ENCODE assay signal across 19 cellular contexts in genomic region chr11:115925568-115925904, GRCh38.
A peak's percentile ranks its signal among the peaks of the same experiment; 100 is the strongest.
DNase-seq lines count a peak whose midpoint lies in the region; ATAC-seq, FAIRE-seq and TF ChIP-seq lines count a peak whose summit lies in the region.
"Had no signal": no experiment of that assay in that cellular context is flagged by ENCODE, and none has a peak within 500 bp of the region (broad histone marks: within the 10 kb centered on the region; RNA-seq: fewer than 3 reads in every experiment).

No MANE protein-coding gene starts in this region.

- H3K4me3 ChIP-seq in MM.1S (ENCODE audit: low read length) (no peak overlapping the region), astrocyte (ENCODE audit: insufficient read depth, low read depth, low read length) (no peak overlapping the region), dorsolateral prefrontal cortex (no peak overlapping the region), OCI-LY7 (ENCODE audit: low read depth, low read length, poor library complexity, severe bottlenecking) (no peak overlapping the region)
- H3K4me3 ChIP-seq: BLaER1 treated with 17β-estradiol and CSF1 and Interleukin-3, amounts not matched to agents 10 nM and 100 nM; GM23338 had no signal

- TF ChIP-seq CTCF in natural killer cell (IDR thresholded peaks at IDR 0.05) (no peak), MM.1S (IDR thresholded peaks at IDR 0.05; ENCODE audit: low read length) (no peak), astrocyte (IDR thresholded peaks at IDR 0.05; ENCODE audit: insufficient read depth, low read depth, low read length) (no peak), dorsolateral prefrontal cortex (IDR thresholded peaks at IDR 0.05 in 54 of 56, conservative IDR thresholded peaks at IDR 0.05 in 2 of 56; ENCODE audit: low read depth in 1 of 56, partially characterized antibody in 56 of 56) (no peak), OCI-LY7 (conservative IDR thresholded peaks at IDR 0.05; ENCODE audit: low read length) (no peak)

- H3K9ac ChIP-seq in MM.1S (ENCODE audit: low read length): no peak overlapping the region
- peak overlapping the region; percentile 7 for H3K9ac ChIP-seq in astrocyte (ENCODE audit: low read length)
- H3K9ac ChIP-seq: BLaER1 treated with 17β-estradiol and CSF1 and Interleukin-3, amounts not matched to agents 10 nM and 100 nM; SK-N-SH had no signal

- H3K27ac Mint-ChIP-seq in natural killer cell treated with Interleukin-12 subunit alpha and Interleukin-12 subunit beta and Interleukin-15 and Interleukin-18, amount 100 ng/mL, for 72 hours: no peak overlapping the region
- H3K27ac Mint-ChIP-seq in natural killer cell (no peak overlapping the region), astrocyte (ENCODE audit: unreplicated experiment) (no peak overlapping the region)
- H3K27ac Mint-ChIP-seq: GM23338 had no signal

- no TSS peak for BruUV-seq in OCI-LY7 (replicated peaks; lab: Mats Ljungman, UMichigan)

- FAIRE-seq in astrocyte (lab: Jason Lieb, UNC): no peak
- FAIRE-seq: A204.1 had no signal

- peaks cover 10 to 22% of the 10 kb centered on the region in 2 donors for H3K27me3 Mint-ChIP-seq in natural killer cell treated with Interleukin-12 subunit alpha and Interleukin-12 subunit beta and Interleukin-15 and Interleukin-18, amount 100 ng/mL, for 72 hours
- H3K27me3 Mint-ChIP-seq in natural killer cell (ENCODE audit: low read depth in 2 of 2): peaks cover 0 to 4% of the 10 kb centered on the region in 2 donors
- H3K27me3 Mint-ChIP-seq in astrocyte (ENCODE audit: low read depth, unreplicated experiment): peaks cover 15% of the 10 kb centered on the region

- no peaks in the 10 kb centered on the region for H3K9me3 Mint-ChIP-seq in natural killer cell treated with Interleukin-12 subunit alpha and Interleukin-12 subunit beta and Interleukin-15 and Interleukin-18, amount 100 ng/mL, for 72 hours
- H3K9me3 Mint-ChIP-seq in natural killer cell (peaks cover 0 to 6% of the 10 kb centered on the region in 2 donors), astrocyte (ENCODE audit: unreplicated experiment) (peaks cover 6% of the 10 kb centered on the region)
- H3K9me3 Mint-ChIP-seq: GM23338 had no signal

- H3K27me3 ChIP-seq in MM.1S (replicated peaks; ENCODE audit: insufficient read depth, low read length) (no peaks in the 10 kb centered on the region), astrocyte (ENCODE audit: insufficient read depth, low read length) (no peaks in the 10 kb centered on the region), dorsolateral prefrontal cortex (peaks cover 0 to 12% (median 0%) of the 10 kb centered on the region in 45 donors)

- CTCF ChIA-PET in OCI-LY7 (lab: Charles Lee; ENCODE audit: unreplicated experiment): interaction anchor here (1.7 kb wide), 1 partner anchor 20 kb away, joined by 4 read pairs; no protein-coding TSS in a partner anchor

- intact Hi-C loops in natural killer cell (cut with micrococcal nuclease) (no loop called here), dorsolateral prefrontal cortex (cut with DNase I) (no loop called here), OCI-LY7 (cut with micrococcal nuclease; ENCODE audit: unreplicated experiment) (no loop called here)

- H3K9me3 ChIP-seq in MM.1S (replicated peaks; ENCODE audit: insufficient read depth, low read length) (no peaks in the 10 kb centered on the region), astrocyte (ENCODE audit: insufficient read depth, low read depth, low read length) (no peaks in the 10 kb centered on the region), OCI-LY7 (ENCODE audit: low read length) (no peaks in the 10 kb centered on the region)
- H3K9me3 ChIP-seq: BLaER1 treated with 17β-estradiol and CSF1 and Interleukin-3, amounts not matched to agents 10 nM and 100 nM; SK-N-SH had no signal

- peaks cover 2 to 13% of the 10 kb centered on the region in 2 donors for H3K4me1 Mint-ChIP-seq in natural killer cell treated with Interleukin-12 subunit alpha and Interleukin-12 subunit beta and Interleukin-15 and Interleukin-18, amount 100 ng/mL, for 72 hours (ENCODE audit: low read depth in 2 of 2)
- H3K4me1 Mint-ChIP-seq in natural killer cell (peaks cover 0 to 6% of the 10 kb centered on the region in 2 donors), astrocyte (ENCODE audit: low read depth, unreplicated experiment) (peaks cover 16% of the 10 kb centered on the region)

- H2AFZ ChIP-seq in MM.1S (ENCODE audit: low read length) (no peak overlapping the region), astrocyte (ENCODE audit: low read depth, low read length) (no peak overlapping the region), OCI-LY7 (ENCODE audit: low read length) (no peak overlapping the region)
- H2AFZ ChIP-seq: GM23338 had no signal

- H3K4me2 ChIP-seq in MM.1S (ENCODE audit: low read depth, low read length) (peak overlapping the region; percentile 19; the same call in 1 of the 2 replicates), astrocyte (ENCODE audit: low read length) (no peak overlapping the region), OCI-LY7 (ENCODE audit: low read length) (no peak overlapping the region)
- H3K4me2 ChIP-seq: GM23338, SK-N-SH had no signal

- ATAC-seq in natural killer cell treated with Interleukin-12 subunit alpha and Interleukin-12 subunit beta and Interleukin-15 and Interleukin-18, amount 100 ng/mL, for 72 hours: no peak
- ATAC-seq in natural killer cell (no peak), GM19324 (IDR thresholded peaks at IDR 0.05; ENCODE audit: low FRiP score, unreplicated experiment) (no peak)
- ATAC-seq: GM23338, HCT116 had no signal

- H3K4me1 ChIP-seq in MM.1S (ENCODE audit: low read length) (peaks cover 53% of the 10 kb centered on the region), astrocyte (ENCODE audit: insufficient read depth, low read length) (peaks cover 24% of the 10 kb centered on the region), OCI-LY7 (ENCODE audit: insufficient read depth, low read length, poor library complexity, severe bottlenecking) (peaks cover 57% of the 10 kb centered on the region)

- H3K36me3 Mint-ChIP-seq in natural killer cell treated with Interleukin-12 subunit alpha and Interleukin-12 subunit beta and Interleukin-15 and Interleukin-18, amount 100 ng/mL, for 72 hours: no peaks in the 10 kb centered on the region
- H3K36me3 Mint-ChIP-seq in natural killer cell (no peaks in the 10 kb centered on the region), astrocyte (ENCODE audit: low read depth, unreplicated experiment) (peaks cover 10% of the 10 kb centered on the region)

- no peaks in the 10 kb centered on the region for H4K20me1 ChIP-seq in MM.1S (ENCODE audit: insufficient read depth, low read length)
- H4K20me1 ChIP-seq in astrocyte (ENCODE audit: insufficient read depth, low read length): no peaks in the 10 kb centered on the region
- no peaks in the 10 kb centered on the region for H4K20me1 ChIP-seq in OCI-LY7 (ENCODE audit: insufficient read depth, low read length)
- H4K20me1 ChIP-seq: BLaER1 treated with 17β-estradiol and CSF1 and Interleukin-3, amounts not matched to agents 10 nM and 100 nM had no signal

- POLR2A ChIA-PET in OCI-LY7 (lab: Charles Lee): interaction anchor here (1.0 to 8.6 kb wide), 4 partner anchors 11 to 406 kb away, joined by 4 to 94 read pairs (median 4); no protein-coding TSS in a partner anchor

- no peak for DNase-seq in natural killer cell treated with Interleukin-12 subunit alpha and Interleukin-12 subunit beta and Interleukin-15 and Interleukin-18, amount 100 ng/mL, for 72 hours (ENCODE audit: low spot score)
- DNase-seq in natural killer cell (no peak), MM.1S (no peak), astrocyte (ENCODE audit: low read depth) (no peak), NCI-H2196 treated with DMSO at 0.1 percent for 48 hours (lab: John Stamatoyannopoulos, UW; ENCODE audit: unreplicated experiment) (no peak), dorsolateral prefrontal cortex (no peak), OCI-LY7 (ENCODE audit: low spot score) (no peak)
- DNase-seq: GF-D8, KBM-7, NCI-H1092 treated with DMSO at 0.1 percent for 48 hours, NCI-H1694, NCI-H2227 treated with DMSO at 0.1 percent for 48 hours, SHP77, SK-N-SH had no signal

- H3K4me3 Mint-ChIP-seq in natural killer cell treated with Interleukin-12 subunit alpha and Interleukin-12 subunit beta and Interleukin-15 and Interleukin-18, amount 100 ng/mL, for 72 hours: peak overlapping the region; percentile 3
- H3K4me3 Mint-ChIP-seq in natural killer cell (no peak overlapping the region), astrocyte (ENCODE audit: unreplicated experiment) (no peak overlapping the region)
- H3K4me3 Mint-ChIP-seq: GM23338 had no signal

- H3K27ac ChIP-seq in MM.1S (ENCODE audit: low read length) (peak overlapping the region; percentile 58; the same call in 1 of the 2 replicates), astrocyte (ENCODE audit: low read depth, low read length) (no peak overlapping the region), dorsolateral prefrontal cortex (no peak overlapping the region), OCI-LY7 (ENCODE audit: low read depth, low read length, poor library complexity, severe bottlenecking) (no peak overlapping the region)
- H3K27ac ChIP-seq: BLaER1 treated with 17β-estradiol and CSF1 and Interleukin-3, amounts not matched to agents 10 nM and 100 nM had no signal

- no peaks in the 10 kb centered on the region for H3K79me2 ChIP-seq in MM.1S (ENCODE audit: low read length)
- H3K79me2 ChIP-seq in astrocyte (ENCODE audit: insufficient read depth, low read length): no peaks in the 10 kb centered on the region
- no peaks in the 10 kb centered on the region for H3K79me2 ChIP-seq in OCI-LY7 (ENCODE audit: insufficient read depth, low read depth, low read length)

- H3K36me3 ChIP-seq in MM.1S (replicated peaks; ENCODE audit: insufficient read depth, low read length) (no peaks in the 10 kb centered on the region), astrocyte (ENCODE audit: insufficient read depth, low read length) (no peaks in the 10 kb centered on the region), OCI-LY7 (ENCODE audit: insufficient read depth, low read length) (no peaks in the 10 kb centered on the region)
- H3K36me3 ChIP-seq: BLaER1 treated with 17β-estradiol and CSF1 and Interleukin-3, amounts not matched to agents 10 nM and 100 nM had no signal

- no peaks in the 10 kb centered on the region for H3K9me2 ChIP-seq in MM.1S (replicated peaks; ENCODE audit: insufficient read depth, low read length)
- no peaks in the 10 kb centered on the region for H3K9me2 ChIP-seq in OCI-LY7 (ENCODE audit: insufficient read depth, low read length)
- H3K9me2 ChIP-seq: SK-N-SH had no signal

- H3F3A ChIP-seq in MM.1S (ENCODE audit: insufficient read depth, low read length): peaks cover 25% of the 10 kb centered on the region
